ENCODE assay signal across 8 cellular contexts in genomic region chr7:71752171-71752935, GRCh38.
A peak's percentile ranks its signal among the peaks of the same experiment; 100 is the strongest.
DNase-seq lines count a peak whose midpoint lies in the region; ATAC-seq and TF ChIP-seq lines count a peak whose summit lies in the region.

No MANE protein-coding gene starts in this region.

- ATAC-seq in HG03045 (IDR thresholded peaks at IDR 0.05; ENCODE audit: unreplicated experiment), result no peak

- in situ Hi-C loops in transverse colon (cut with MboI; ENCODE audit: low pct_ligation_motif_present in 1 of 4, low pct_unique_long_range_greater_than_20kb in 1 of 4, low sequenced_read_pairs in 3 of 4), result no loop called here

- no peak overlapping the region for H2AK5ac ChIP-seq in H9 (ENCODE audit: insufficient read length, low read length)

- H3K4me1 Mint-ChIP-seq in H9, result peaks cover 6 to 11% of the 10 kb centered on the region in 2 experiments

- no peak overlapping the region for H3K27ac ChIP-seq in H9 (ENCODE audit: insufficient read length, low read depth, low read length)
- H3K27ac ChIP-seq in RWPE1, result no peak overlapping the region
- H3K27ac ChIP-seq in dorsolateral prefrontal cortex, result no peak overlapping the region
- no peak overlapping the region for H3K27ac ChIP-seq in transverse colon

- H3K14ac ChIP-seq in H9 (ENCODE audit: insufficient read depth, low read length), result peak overlapping the region; percentile 59; the same call in 1 of the 2 replicates

- no peak overlapping the region for H4K8ac ChIP-seq in H9 (replicated peaks; ENCODE audit: insufficient read length, low read depth, low read length)

- H3K36me3 ChIP-seq in BE2C, result no peaks in the 10 kb centered on the region
- no peaks in the 10 kb centered on the region for H3K36me3 ChIP-seq in transverse colon

- no peak overlapping the region for H4K91ac ChIP-seq in H9 (ENCODE audit: insufficient read length, low read depth, low read length)

- no peak overlapping the region for H3K56ac ChIP-seq in H9 (ENCODE audit: insufficient read length, low read depth, low read length)

- no peaks in the 10 kb centered on the region for H3K79me1 ChIP-seq in H9 (ENCODE audit: insufficient read depth, low read depth, low read length, poor library complexity, severe bottlenecking)

- H2BK120ac ChIP-seq in H9 (ENCODE audit: low read depth, low read length, poor library complexity, severe bottlenecking), result no peak overlapping the region

- no peak overlapping the region for H2AFZ ChIP-seq in H9 (ENCODE audit: low read length)

- intact Hi-C loops in dorsolateral prefrontal cortex (cut with DNase I) (loop anchor here (2.0 to 10.0 kb wide), 5 partner anchors 582 to 1035 kb away; no protein-coding TSS in a partner anchor), transverse colon (cut with DNase I; ENCODE audit: low total_unique reads) (no loop called here)

- no peak overlapping the region for H2BK12ac ChIP-seq in H9 (ENCODE audit: insufficient read length, low read depth, low read length)

- H3K23me2 ChIP-seq in H9 (ENCODE audit: insufficient read length, low read depth, low read length, poor library complexity, severe bottlenecking), result peaks cover 3% of the 10 kb centered on the region

- no peaks in the 10 kb centered on the region for H3K9me3 ChIP-seq in BE2C
- H3K9me3 ChIP-seq in H9 (ENCODE audit: control insufficient read depth, low read depth, low read length), result no peaks in the 10 kb centered on the region
- peaks cover 0 to 4% of the 10 kb centered on the region in 2 donors for H3K9me3 ChIP-seq in transverse colon

- TF ChIP-seq POLR2A in transverse colon (IDR thresholded peaks at IDR 0.05), result no peak

- peaks cover 3% of the 10 kb centered on the region for H4K20me1 ChIP-seq in H9 (ENCODE audit: control insufficient read depth, insufficient read depth, insufficient read length)

- no peak overlapping the region for H3K18ac ChIP-seq in H9 (ENCODE audit: insufficient read length, low read depth, low read length)

- no peak overlapping the region for H2BK15ac ChIP-seq in H9 (ENCODE audit: low read depth, low read length)

- no peaks in the 10 kb centered on the region; the same call in 1 of the 2 replicates for H3K27me3 ChIP-seq in BE2C
- H3K27me3 ChIP-seq in H9 (ENCODE audit: insufficient read depth, low read length), result no peaks in the 10 kb centered on the region
- peaks cover 0 to 26% (median 3%) of the 10 kb centered on the region in 45 donors for H3K27me3 ChIP-seq in dorsolateral prefrontal cortex
- H3K27me3 ChIP-seq in transverse colon, result peaks cover 16% of the 10 kb centered on the region

- H3K4me3 ChIP-seq in BE2C (ENCODE audit: low read depth, low read length) (no peak overlapping the region), dorsolateral prefrontal cortex (peak overlapping the region in 51 of 59 donors; percentile 9 to 58 (median 37)), transverse colon (no peak overlapping the region)

- CTCF ChIA-PET in RWPE1 (lab: Yijun Ruan, JAX), result interaction anchor here (0.5 to 1.6 kb wide), 15 partner anchors 9 to 740 kb away, joined by 3 to 6 read pairs (median 4); no protein-coding TSS in a partner anchor

- H3K4me3 Mint-ChIP-seq in H9, result peak overlapping the region; percentile 58 to 69

- H3K27ac Mint-ChIP-seq in H9, result no peak overlapping the region

- POLR2A ChIA-PET in RWPE1 (lab: Yijun Ruan, JAX; ENCODE audit: low non-redundant PET), result no interaction called here

- H3K9ac ChIP-seq in H9 (ENCODE audit: extremely low read depth, insufficient read length, low read length), result no peak overlapping the region

- no peaks in the 10 kb centered on the region for H3K4me1 ChIP-seq in BE2C
- H3K4me1 ChIP-seq in H9 (ENCODE audit: insufficient read depth, low read length), result no peaks in the 10 kb centered on the region
- peaks cover 0 to 3% (median 0%) of the 10 kb centered on the region in 4 donors for H3K4me1 ChIP-seq in transverse colon

- TF ChIP-seq EP300 in transverse colon (IDR thresholded peaks at IDR 0.05; ENCODE audit: low read depth), result no peak

- no peak overlapping the region for H4K5ac ChIP-seq in H9 (ENCODE audit: insufficient read length, low read depth, low read length)

- no peak overlapping the region for H2BK20ac ChIP-seq in H9 (ENCODE audit: low read depth, low read length, poor library complexity, severe bottlenecking)

- H3K27me3 Mint-ChIP-seq in H9 (ENCODE audit: low read depth), result peaks cover 52% of the 10 kb centered on the region

- H3K9me3 Mint-ChIP-seq in H9, result peaks cover 10 to 28% of the 10 kb centered on the region in 2 experiments; a peak in 4 of 5 replicates

- H3K23ac ChIP-seq in H9 (ENCODE audit: insufficient read length, low read depth, low read length), result no peak overlapping the region

- H3T11ph ChIP-seq in H9 (ENCODE audit: low read length), result no peak overlapping the region

- peaks cover 4 to 9% (median 7%) of the 10 kb centered on the region in 3 experiments; a peak in 3 of 7 replicates for H3K36me3 Mint-ChIP-seq in H9 (ENCODE audit: insufficient read depth in 1 of 3, low read depth in 3 of 3)

- H3K79me2 ChIP-seq in H9 (ENCODE audit: insufficient read depth, low read length), result no peaks in the 10 kb centered on the region

- H3K4ac ChIP-seq in H9 (ENCODE audit: low read depth, low read length), result no peak overlapping the region

- WGBS in H9 (ENCODE audit: extremely low coverage, insufficient read length, low lambda C conversion rate), result no CpG with 5 or more reads among the region's 43 CpGs
- 26% methylated on average over 41 of the region's 43 CpGs; no CpG with 5 or more reads in 1 of the 2 donors for WGBS in transverse colon (ENCODE audit: low coverage in 1 of 2), 2 donors

- H3K4me2 ChIP-seq in H9 (ENCODE audit: insufficient read depth, insufficient read length, low read length), result peak overlapping the region; percentile 57

- DNase-seq in BE2C (peak; percentile 79), H9 (peak; percentile 91), RWPE1 (ENCODE audit: low spot score) (peak; percentile 47), dorsolateral prefrontal cortex (peak; percentile 38 to 84 (median 60)), medulla oblongata (ENCODE audit: extremely low spot score) (peak; percentile 55), transverse colon (peak; percentile 28), NCI-H128 (lab: John Stamatoyannopoulos, UW; ENCODE audit: unreplicated experiment) (no peak)

- no peak overlapping the region for H2BK5ac ChIP-seq in H9 (ENCODE audit: insufficient read length, low read length)

- TF ChIP-seq CTCF in BE2C (IDR thresholded peaks at IDR 0.05; ENCODE audit: low read depth, low read length) (peak; percentile 76), H9 (conservative IDR thresholded peaks at IDR 0.05) (peak; percentile 99), RWPE1 (conservative IDR thresholded peaks at IDR 0.05; ENCODE audit: low read depth) (peak; percentile 67), dorsolateral prefrontal cortex (IDR thresholded peaks at IDR 0.05 in 54 of 56, conservative IDR thresholded peaks at IDR 0.05 in 2 of 56; ENCODE audit: low read depth in 1 of 56, partially characterized antibody in 56 of 56) (peak; percentile 45 to 91 (median 82)), transverse colon (IDR thresholded peaks at IDR 0.05) (peak in 4 of 5 experiments; percentile 31 to 57 (median 44))

Comparison
In these comparisons a context has a peak if more than half of its experiments do, and no peak if none do; other contexts are left out.
1. H3K4me3 ChIP-seq: peak in dorsolateral prefrontal cortex (51 of 59); none in BE2C (single experiment) and transverse colon (0 of 4).
2. CTCF ChIP-seq: peak in every context shown above with its lines; median percentile 99 in H9; 82 in dorsolateral prefrontal cortex; 76 in BE2C; 67 in RWPE1; 44 in transverse colon.